12 cellular contexts compared by ENCODE assay signal in the genomic region with DNA sequence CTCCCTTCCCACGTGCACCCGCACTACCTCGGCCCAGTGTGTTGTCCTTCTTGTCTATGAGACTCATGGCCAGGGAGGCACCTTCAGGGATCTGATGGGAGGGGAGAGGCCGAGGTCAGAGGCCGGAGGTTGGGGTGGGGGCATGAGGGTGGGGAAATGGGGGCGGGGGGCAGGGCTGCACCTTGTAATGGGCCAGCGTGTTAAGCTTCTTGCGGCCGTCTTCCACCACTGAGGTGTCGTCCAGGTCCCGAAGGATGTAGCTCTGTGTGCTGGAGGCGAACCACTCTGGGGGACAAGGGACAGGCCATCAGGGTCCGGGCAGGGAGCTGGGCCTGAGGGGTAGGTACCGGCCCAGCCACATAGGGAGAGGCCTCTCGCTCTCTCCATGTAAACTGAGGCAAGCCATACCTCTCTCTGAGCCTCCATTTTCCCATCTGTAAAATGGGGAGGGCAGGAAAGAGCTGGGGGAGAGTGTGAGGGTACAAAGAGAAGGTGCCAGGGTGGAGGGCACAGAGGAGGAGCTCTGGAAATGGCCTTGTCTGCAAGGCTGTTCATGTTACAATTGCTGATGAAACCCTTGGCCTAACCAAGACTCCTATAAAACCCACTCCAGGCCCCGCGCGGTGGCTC. TPM values are rescaled to one million over a fixed set of nuclear protein-coding genes. Genes with fewer than 3 reads are reported as not detected.
DNase-seq lines count a peak whose midpoint lies in the region; ATAC-seq and TF ChIP-seq lines count a peak whose summit lies in the region.
"Had no signal": no experiment of that assay in that cellular context is flagged by ENCODE, and none has a peak within 500 bp of the region (broad histone marks: within the 10 kb centered on the region; RNA-seq: fewer than 3 reads in every experiment).

No MANE protein-coding gene starts in this region.

- ATAC-seq in Right ventricle myocardium inferior: no peak
- no peak for ATAC-seq in upper lobe of left lung (ENCODE audit: low FRiP score in 2 of 2)
- no peak for ATAC-seq in GM18520 (IDR thresholded peaks at IDR 0.05; ENCODE audit: unreplicated experiment)
- ATAC-seq in HG03159 (IDR thresholded peaks at IDR 0.05; ENCODE audit: unreplicated experiment): no peak
- no peak for ATAC-seq in GM18511 (IDR thresholded peaks at IDR 0.05; ENCODE audit: unreplicated experiment)
- ATAC-seq: activated T-cell treated with anti-CD3 and anti-CD28 coated beads, Interleukin-2, amount 50 U/mL, for 72 hours had no signal

- intact Hi-C loops in Right ventricle myocardium inferior (cut with DNase I) (loop anchor here (2.0 kb wide), 3 partner anchors 43 to 65 kb away; no protein-coding TSS in a partner anchor), esophagus muscularis mucosa (cut with DNase I) (no loop called here), ovary (cut with DNase I) (loop anchor here in 2 of 4 donors (5.0 to 10.0 kb wide), 3 partner anchors 36 to 69 kb away; no protein-coding TSS in a partner anchor)

- H3K27me3 ChIP-seq in cardiac muscle cell (no peaks in the 10 kb centered on the region), esophagus muscularis mucosa (no peaks in the 10 kb centered on the region), ovary (no peaks in the 10 kb centered on the region), upper lobe of left lung (no peaks in the 10 kb centered on the region)

- H3K9me3 ChIP-seq in cardiac muscle cell (ENCODE audit: low read depth) (no peaks in the 10 kb centered on the region), esophagus muscularis mucosa (no peaks in the 10 kb centered on the region), ovary (no peaks in the 10 kb centered on the region), upper lobe of left lung (no peaks in the 10 kb centered on the region)

- DNase-seq in cardiac muscle cell (ENCODE audit: low read depth in 1 of 2, low spot score in 1 of 2) (no peak), Right ventricle myocardium inferior (ENCODE audit: missing footprints) (no peak), esophagus muscularis mucosa (ENCODE audit: extremely low spot score) (no peak), ovary (no peak), upper lobe of left lung (no peak)
- DNase-seq: activated T-cell treated with anti-CD3 and anti-CD28 coated beads, Interleukin-2, amount 50 U/mL, for 72 hours had no signal

- peaks cover 33% of the 10 kb centered on the region for H3K4me1 ChIP-seq in cardiac muscle cell (ENCODE audit: low read depth)
- H3K4me1 ChIP-seq in esophagus muscularis mucosa: peaks cover 69 to 91% (median 84%) of the 10 kb centered on the region in 4 donors
- peaks cover 15% of the 10 kb centered on the region for H3K4me1 ChIP-seq in ovary (ENCODE audit: insufficient read depth)
- H3K4me1 ChIP-seq in upper lobe of left lung: peaks cover 38 to 44% (median 39%) of the 10 kb centered on the region in 4 donors

- 96% methylated on average over 11 of the region's 18 CpGs for WGBS in esophagus muscularis mucosa
- WGBS in ovary, 3 donors: 75 to 83% (median 80%) methylated on average over 18 of the region's 18 CpGs
- WGBS in upper lobe of left lung, 2 donors: 84 to 89% methylated on average over 13 to 18 of the region's 18 CpGs

- no peak for TF ChIP-seq CTCF in cardiac muscle cell (IDR thresholded peaks at IDR 0.05; ENCODE audit: low read depth, low read length)
- TF ChIP-seq CTCF in esophagus muscularis mucosa (IDR thresholded peaks at IDR 0.05): no peak
- no peak for TF ChIP-seq CTCF in ovary (IDR thresholded peaks at IDR 0.05)
- TF ChIP-seq CTCF in upper lobe of left lung (IDR thresholded peaks at IDR 0.05): no peak

- TF ChIP-seq EP300 in esophagus muscularis mucosa (IDR thresholded peaks at IDR 0.05) (no peak), ovary (IDR thresholded peaks at IDR 0.05) (no peak), upper lobe of left lung (IDR thresholded peaks at IDR 0.05) (no peak)

- H3K27ac ChIP-seq in cardiac muscle cell (peak overlapping the region; percentile 43), esophagus muscularis mucosa (replicated peaks in 1 of 4) (peak overlapping the region; percentile 74 to 86 (median 80)), ovary (peak overlapping the region; percentile 82 to 92), upper lobe of left lung (peak overlapping the region; percentile 65 to 85 (median 73))
- H3K27ac ChIP-seq: RWPE1 had no signal

- H3K4me3 ChIP-seq in cardiac muscle cell (no peak overlapping the region), esophagus muscularis mucosa (peak overlapping the region in 1 of 4 donors; percentile 26), ovary (no peak overlapping the region), upper lobe of left lung (no peak overlapping the region)

- no peaks in the 10 kb centered on the region for H3K36me3 ChIP-seq in cardiac muscle cell
- H3K36me3 ChIP-seq in esophagus muscularis mucosa: peaks cover 5 to 93% (median 78%) of the 10 kb centered on the region in 4 donors
- H3K36me3 ChIP-seq in ovary: no peaks in the 10 kb centered on the region
- H3K36me3 ChIP-seq in upper lobe of left lung: peaks cover 19 to 94% (median 89%) of the 10 kb centered on the region in 4 donors

- TF ChIP-seq POLR2A in esophagus muscularis mucosa (IDR thresholded peaks at IDR 0.05; ENCODE audit: low read depth) (no peak), ovary (IDR thresholded peaks at IDR 0.05) (no peak), upper lobe of left lung (IDR thresholded peaks at IDR 0.05) (no peak)

RNA-seq across cellular contexts. Expression of gene H1-8, which starts 18.8 kb away (rescaled TPM):
- total RNA-seq in cardiac muscle cell: not detected in 2 replicates
- polyA plus RNA-seq in cardiac muscle cell: not detected in 2 replicates
- not detected for total RNA-seq in Right ventricle myocardium inferior
- not detected for total RNA-seq in esophagus muscularis mucosa
- not detected for total RNA-seq in ovary
- polyA plus RNA-seq in ovary: under 1 TPM in 1 of 2 donors, not detected in 1; 0.27 TPM
- total RNA-seq in upper lobe of left lung: not detected
- total RNA-seq: activated T-cell treated with anti-CD3 and anti-CD28 coated beads, Interleukin-2, amount 50 U/mL, for 72 hours; lung microvascular endothelial cell; urinary bladder had no signal
- polyA plus RNA-seq: urinary bladder had no signal

RNA-seq across cellular contexts. Expression of gene RHO, which starts 33.3 kb away (rescaled TPM):
- total RNA-seq in cardiac muscle cell (not detected in 2 replicates), Right ventricle myocardium inferior (not detected), esophagus muscularis mucosa (not detected), ovary (under 1 TPM in 2 of 7 donors, not detected in 5; 0.13 to 0.24 TPM), upper lobe of left lung (not detected)
- polyA plus RNA-seq in cardiac muscle cell (not detected in 2 replicates), ovary (not detected)
- total RNA-seq: activated T-cell treated with anti-CD3 and anti-CD28 coated beads, Interleukin-2, amount 50 U/mL, for 72 hours; lung microvascular endothelial cell; urinary bladder had no signal
- polyA plus RNA-seq: urinary bladder had no signal

RNA-seq across cellular contexts. Expression of gene PLXND1, which starts 44.7 kb away (rescaled TPM):
- total RNA-seq in cardiac muscle cell (24.6 and 56.5 TPM in 2 replicates), Right ventricle myocardium inferior (66.3 TPM), esophagus muscularis mucosa (10 to 100 TPM; 50.5 to 89.9 (median 76.6) TPM), ovary (100 to 1,000 TPM in 1 of 7 donors, 10 to 100 TPM in 6; 21.6 to 111 (median 57.1) TPM), upper lobe of left lung (100 to 1,000 TPM in 5 of 6 donors, 10 to 100 TPM in 1; 95.3 to 607 (median 227) TPM)
- polyA plus RNA-seq in cardiac muscle cell (15.0 and 30.3 TPM in 2 replicates), ovary (100 to 1,000 TPM in 1 of 2 donors, 10 to 100 TPM in 1; 55.2 to 120 TPM)
